In genomic region chr5:180126716-180127681, GRCh38 we compare ENCODE assay signal across 8 cellular contexts. TPM values are rescaled to one million over a fixed set of nuclear protein-coding genes. Genes with fewer than 3 reads are reported as not detected.
DNase-seq lines count a peak whose midpoint lies in the region; TF ChIP-seq lines count a peak whose summit lies in the region.

No MANE protein-coding gene starts in this region.

- DNase-seq in COR-L47 (lab: John Stamatoyannopoulos, UW) (peak; percentile 16), HT-29 (ENCODE audit: low spot score) (peak; percentile 17), cardiac muscle cell (ENCODE audit: low read depth in 1 of 2, low spot score in 1 of 2) (peak; percentile 23 to 24), retinal pigment epithelial cell (ENCODE audit: low read depth) (no peak), SW480 (ENCODE audit: low spot score) (no peak), NCI-H146 (lab: John Stamatoyannopoulos, UW) (no peak), globus pallidus (ENCODE audit: low spot score) (no peak)
- DNase-seq in activated T-cell treated with anti-CD3 and anti-CD28 coated beads, Interleukin-2, amount 50 U/mL, for 24 hours: peak; percentile 61

- no peaks in the 10 kb centered on the region for H3K36me3 ChIP-seq in cardiac muscle cell

- TF ChIP-seq CTCF in cardiac muscle cell (IDR thresholded peaks at IDR 0.05; ENCODE audit: low read depth, low read length): peak; percentile 79
- TF ChIP-seq CTCF in retinal pigment epithelial cell (conservative IDR thresholded peaks at IDR 0.05; ENCODE audit: low read depth, low read length): peak; percentile 69

- no peaks in the 10 kb centered on the region for H3K27me3 ChIP-seq in cardiac muscle cell

- peaks cover 11% of the 10 kb centered on the region for H3K27me3 Mint-ChIP-seq in activated T-cell treated with anti-CD3 and anti-CD28 coated beads, Interleukin-2, amount 50 U/mL, for 24 hours

- no peak overlapping the region for H3K4me3 Mint-ChIP-seq in activated T-cell treated with anti-CD3 and anti-CD28 coated beads, Interleukin-2, amount 50 U/mL, for 24 hours

- H3K4me1 ChIP-seq in cardiac muscle cell (ENCODE audit: low read depth): no peaks in the 10 kb centered on the region

- no peaks in the 10 kb centered on the region for H3K4me1 Mint-ChIP-seq in activated T-cell treated with anti-CD3 and anti-CD28 coated beads, Interleukin-2, amount 50 U/mL, for 24 hours (ENCODE audit: low read depth)

- no peaks in the 10 kb centered on the region for H3K9me3 Mint-ChIP-seq in activated T-cell treated with anti-CD3 and anti-CD28 coated beads, Interleukin-2, amount 50 U/mL, for 24 hours

- H3K36me3 Mint-ChIP-seq in activated T-cell treated with anti-CD3 and anti-CD28 coated beads, Interleukin-2, amount 50 U/mL, for 24 hours (ENCODE audit: low read depth): no peaks in the 10 kb centered on the region

- no peak overlapping the region for H3K27ac Mint-ChIP-seq in activated T-cell treated with anti-CD3 and anti-CD28 coated beads, Interleukin-2, amount 50 U/mL, for 24 hours

- no peak overlapping the region for H3K4me3 ChIP-seq in cardiac muscle cell
- no peak overlapping the region for H3K4me3 ChIP-seq in retinal pigment epithelial cell (ENCODE audit: low read length)

- H3K27ac ChIP-seq in cardiac muscle cell: no peak overlapping the region

- no peaks in the 10 kb centered on the region for H3K9me3 ChIP-seq in cardiac muscle cell (ENCODE audit: low read depth)

RNA-seq across cellular contexts. Expression of gene RNF130, which starts 55.4 kb away (rescaled TPM):
- 14.9 and 16.0 TPM in 2 replicates for total RNA-seq in HT-29 (2014; rRNA removed; shearing (Covaris generic))
- 73.0 and 83.0 TPM in 2 replicates for total RNA-seq in cardiac muscle cell
- polyA plus RNA-seq in cardiac muscle cell: 60.3 and 69.6 TPM in 2 replicates

Comparison
In these comparisons a context has a peak if more than half of its experiments do, and no peak if none do; other contexts are left out.
1. DNase-seq: peak in COR-L47 (single experiment), HT-29 (single experiment), activated T-cell treated with anti-CD3 and anti-CD28 coated beads, Interleukin-2, amount 50 U/mL, for 24 hours (single experiment) and cardiac muscle cell (2 of 2); none in retinal pigment epithelial cell (single experiment), SW480 (single experiment), NCI-H146 (single experiment) and globus pallidus (single experiment).